1 cellular context compared by ENCODE assay signal in the genomic region with DNA sequence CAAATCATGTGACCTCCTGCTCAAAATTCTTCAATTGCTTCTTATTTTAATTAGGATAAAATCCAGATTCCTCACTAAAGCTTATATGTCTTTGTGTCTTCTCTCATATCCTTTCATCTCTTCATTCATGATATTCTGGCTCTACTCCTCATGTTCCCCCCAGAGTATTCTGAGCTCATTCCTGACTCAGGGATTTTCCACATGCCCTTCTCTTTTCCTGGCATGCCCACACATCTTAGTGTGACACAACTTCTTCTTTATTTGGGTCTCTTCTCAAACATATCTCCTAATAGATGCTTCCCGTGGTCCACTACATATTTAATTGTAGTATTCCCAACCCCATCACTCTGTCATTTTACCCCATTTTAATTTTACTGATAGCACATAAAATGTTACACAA.
TF ChIP-seq lines count a peak whose summit lies in the region.

No MANE protein-coding gene starts in this region.

TF ChIP-seq in K562, 482 proteins besides CTCF, POLR2A, EP300 and RAD21:
- TF ChIP-seq MCM5 (IDR thresholded peaks at IDR 0.05; ENCODE audit: low read depth) (no peak), ZNF316 (IDR thresholded peaks at IDR 0.05) (0 out of 2 replicates have a peak, but pooled peaks have one; percentile 8)
